Comparison of ENCODE assay signal across 9 cellular contexts in the genomic region with DNA sequence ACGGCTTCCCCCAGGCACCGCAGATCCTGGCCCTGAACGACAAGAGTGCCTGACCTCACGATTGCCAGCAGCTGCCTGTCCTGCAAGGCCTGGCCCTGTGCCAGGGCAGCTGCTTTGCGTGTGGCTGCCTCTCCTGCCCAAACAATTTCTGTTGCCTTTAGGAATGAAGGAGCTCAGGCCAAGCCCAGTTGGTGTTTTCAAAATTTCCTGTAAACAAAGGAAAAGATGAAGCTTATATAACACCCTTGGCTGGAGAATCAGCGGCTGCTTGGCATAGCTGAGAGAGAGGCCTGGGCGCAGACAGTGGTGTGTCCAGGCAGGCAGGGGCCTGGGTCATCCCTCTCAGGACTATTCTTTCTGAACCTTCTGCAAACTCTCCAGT. TPM values are rescaled to one million over a fixed set of nuclear protein-coding genes. Genes with fewer than 3 reads are reported as not detected.
DNase-seq lines count a peak whose midpoint lies in the region; ATAC-seq, FAIRE-seq and TF ChIP-seq lines count a peak whose summit lies in the region.
"Had no signal": no experiment of that assay in that cellular context is flagged by ENCODE, and none has a peak within 500 bp of the region (broad histone marks: within the 10 kb centered on the region; RNA-seq: fewer than 3 reads in every experiment).

No MANE protein-coding gene starts in this region.

- POLR2A ChIA-PET in A549 (lab: Yijun Ruan, JAX): interaction anchor here (0.5 to 3.0 kb wide), 5 partner anchors 15 to 282 kb away, joined by 3 to 18 read pairs (median 4); a partner anchor contains a TSS

- TF ChIP-seq POLR2A in A549 (IDR thresholded peaks at IDR 0.05; ENCODE audit: low read length): no peak

- TF ChIP-seq CTCF in A549 (IDR thresholded peaks at IDR 0.05) (no peak), thoracic aorta (IDR thresholded peaks at IDR 0.05) (no peak)

- CTCF ChIA-PET in A549 (lab: Yijun Ruan, JAX): interaction anchor here (0.6 to 11.1 kb wide), 20 partner anchors 9 to 366 kb away, joined by 3 to 115 read pairs (median 4); a partner anchor contains a TSS

- FAIRE-seq in A549 (lab: Jason Lieb, UNC): no peak

- no peak for TF ChIP-seq RAD21 in A549 (conservative IDR thresholded peaks at IDR 0.05 in 1 of 2, IDR thresholded peaks at IDR 0.05 in 1 of 2)

- H3K27me3 ChIP-seq in thoracic aorta (replicated peaks; ENCODE audit: insufficient read depth): no peaks in the 10 kb centered on the region

- H3K4me2 ChIP-seq in A549: peak overlapping the region; percentile 44

- TF ChIP-seq EP300 in A549 (IDR thresholded peaks at IDR 0.05): no peak

- DNase-seq in A549 (ENCODE audit: low read depth in 1 of 2, low spot score in 1 of 2) (peak in 1 of 2 experiments; percentile 69), NCI-H1105 treated with DMSO at 0.1 percent for 48 hours (lab: John Stamatoyannopoulos, UW) (peak; percentile 97), brain pericyte (ENCODE audit: low read depth, low spot score) (peak; percentile 65), kidney tubule cell (ENCODE audit: low spot score) (peak; percentile 44), thoracic aorta (ENCODE audit: low spot score) (peak; percentile 40)

- no peaks in the 10 kb centered on the region for H3K36me3 ChIP-seq in thoracic aorta

- H3K4me3 ChIP-seq in A549 (no peak overlapping the region), thoracic aorta (no peak overlapping the region)

- H3K9me3 ChIP-seq in A549 (no peaks in the 10 kb centered on the region), thoracic aorta (no peaks in the 10 kb centered on the region)

- ATAC-seq in A549 (peak; percentile 52 to 54; a peak in 5 of 6 replicates), thoracic aorta (ENCODE audit: insufficient number of reproducible peaks, low FRiP score, low read depth) (peak; percentile 37), GM21825 (IDR thresholded peaks at IDR 0.05; ENCODE audit: unreplicated experiment) (no peak), HG03354 (IDR thresholded peaks at IDR 0.05; ENCODE audit: poor library complexity, severe bottlenecking, unreplicated experiment) (no peak), GM21619 (IDR thresholded peaks at IDR 0.05; ENCODE audit: unreplicated experiment) (no peak)

- peak overlapping the region; percentile 67 to 82 for H3K27ac ChIP-seq in A549
- H3K27ac ChIP-seq in thoracic aorta: peak overlapping the region; percentile 78 to 84

- 24% methylated on average over 6 of the region's 7 CpGs for WGBS in A549 (ENCODE audit: missing lambda C conversion rate)

- peaks cover 35% of the 10 kb centered on the region for H3K4me1 ChIP-seq in A549
- peaks cover 20 to 44% of the 10 kb centered on the region in 2 donors for H3K4me1 ChIP-seq in thoracic aorta (ENCODE audit: control insufficient read depth in 1 of 2, low read depth in 2 of 2)

TF ChIP-seq in A549, 52 proteins besides CTCF, POLR2A, EP300 and RAD21:
- TF ChIP-seq CBX2 (IDR thresholded peaks at IDR 0.05; ENCODE audit: borderline replicate concordance, low read depth) (no peak), CEBPB (IDR thresholded peaks at IDR 0.05) (no peak), JUN (IDR thresholded peaks at IDR 0.05) (0 out of 5 replicates have a peak, but pooled peaks of 1 of the 2 experiments have one; percentile 29), JUNB (IDR thresholded peaks at IDR 0.05) (no peak)
- TF ChIP-seq, protein P1, sequence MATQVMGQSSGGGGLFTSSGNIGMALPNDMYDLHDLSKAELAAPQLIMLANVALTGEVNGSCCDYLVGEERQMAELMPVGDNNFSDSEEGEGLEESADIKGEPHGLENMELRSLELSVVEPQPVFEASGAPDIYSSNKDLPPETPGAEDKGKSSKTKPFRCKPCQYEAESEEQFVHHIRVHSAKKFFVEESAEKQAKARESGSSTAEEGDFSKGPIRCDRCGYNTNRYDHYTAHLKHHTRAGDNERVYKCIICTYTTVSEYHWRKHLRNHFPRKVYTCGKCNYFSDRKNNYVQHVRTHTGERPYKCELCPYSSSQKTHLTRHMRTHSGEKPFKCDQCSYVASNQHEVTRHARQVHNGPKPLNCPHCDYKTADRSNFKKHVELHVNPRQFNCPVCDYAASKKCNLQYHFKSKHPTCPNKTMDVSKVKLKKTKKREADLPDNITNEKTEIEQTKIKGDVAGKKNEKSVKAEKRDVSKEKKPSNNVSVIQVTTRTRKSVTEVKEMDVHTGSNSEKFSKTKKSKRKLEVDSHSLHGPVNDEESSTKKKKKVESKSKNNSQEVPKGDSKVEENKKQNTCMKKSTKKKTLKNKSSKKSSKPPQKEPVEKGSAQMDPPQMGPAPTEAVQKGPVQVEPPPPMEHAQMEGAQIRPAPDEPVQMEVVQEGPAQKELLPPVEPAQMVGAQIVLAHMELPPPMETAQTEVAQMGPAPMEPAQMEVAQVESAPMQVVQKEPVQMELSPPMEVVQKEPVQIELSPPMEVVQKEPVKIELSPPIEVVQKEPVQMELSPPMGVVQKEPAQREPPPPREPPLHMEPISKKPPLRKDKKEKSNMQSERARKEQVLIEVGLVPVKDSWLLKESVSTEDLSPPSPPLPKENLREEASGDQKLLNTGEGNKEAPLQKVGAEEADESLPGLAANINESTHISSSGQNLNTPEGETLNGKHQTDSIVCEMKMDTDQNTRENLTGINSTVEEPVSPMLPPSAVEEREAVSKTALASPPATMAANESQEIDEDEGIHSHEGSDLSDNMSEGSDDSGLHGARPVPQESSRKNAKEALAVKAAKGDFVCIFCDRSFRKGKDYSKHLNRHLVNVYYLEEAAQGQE (IDR thresholded peaks at IDR 0.05): no peak
- TF ChIP-seq, protein P2, sequence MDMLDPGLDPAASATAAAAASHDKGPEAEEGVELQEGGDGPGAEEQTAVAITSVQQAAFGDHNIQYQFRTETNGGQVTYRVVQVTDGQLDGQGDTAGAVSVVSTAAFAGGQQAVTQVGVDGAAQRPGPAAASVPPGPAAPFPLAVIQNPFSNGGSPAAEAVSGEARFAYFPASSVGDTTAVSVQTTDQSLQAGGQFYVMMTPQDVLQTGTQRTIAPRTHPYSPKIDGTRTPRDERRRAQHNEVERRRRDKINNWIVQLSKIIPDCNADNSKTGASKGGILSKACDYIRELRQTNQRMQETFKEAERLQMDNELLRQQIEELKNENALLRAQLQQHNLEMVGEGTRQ (IDR thresholded peaks at IDR 0.05): no peak

RNA-seq across cellular contexts. Expression of a gene that starts 11.7 kb away (rescaled TPM):
- polyA plus RNA-seq in A549 (2011; rRNA removed): 0.07 and 0.13 TPM in 2 replicates
- 0.04 and 0.05 TPM in 2 replicates for polyA plus RNA-seq in A549 (2012; cell fraction: cytosol; rRNA removed)
- polyA plus RNA-seq in A549 (2012; cell fraction: nucleus; rRNA removed): 0.26 and 0.44 TPM in 2 replicates
- polyA plus RNA-seq in A549 (2017; fragmentation: RNase III; extraction: RNeasy Plus Mini Kit Qiagen cat#74134 plus additional on column Dnase treatment): 0.16 to 0.27 TPM (median 0.22 TPM) in 3 replicates
- 0.15 and 0.21 TPM in 2 replicates for polyA minus RNA-seq in A549 (2011; rRNA and poly(A)+ RNA removed)
- total RNA-seq in thoracic aorta: not detected
- total RNA-seq: T-helper 2 cell treated with Interferon-gamma antibody and Interleukin-4, amounts not matched to agents 100 ng/mL and 5 ng/mL, for 36 hours had no signal

RNA-seq across cellular contexts. Expression of a gene that starts 20.0 kb away (rescaled TPM):
- polyA plus RNA-seq in A549 (2011; rRNA removed) (1,190 and 1,547 TPM in 2 replicates), A549 (2017; fragmentation: RNase III; extraction: RNeasy Plus Mini Kit Qiagen cat#74134 plus additional on column Dnase treatment) (833 to 1,094 TPM (median 959 TPM) in 3 replicates)
- 723 and 1,237 TPM in 2 replicates for polyA plus RNA-seq in A549 (2012; cell fraction: cytosol; rRNA removed)
- polyA plus RNA-seq in A549 (2012; cell fraction: nucleus; rRNA removed): 1,160 and 1,222 TPM in 2 replicates
- polyA minus RNA-seq in A549 (2011; rRNA and poly(A)+ RNA removed): 958 and 1,042 TPM in 2 replicates
- 10 to 100 TPM in 1 of 2 donors, 1 to 10 TPM in 1; 3.2 to 21.2 TPM for total RNA-seq in thoracic aorta
- total RNA-seq: T-helper 2 cell treated with Interferon-gamma antibody and Interleukin-4, amounts not matched to agents 100 ng/mL and 5 ng/mL, for 36 hours had no signal

Comparison
In these comparisons a context has a peak if more than half of its experiments do, and no peak if none do; other contexts are left out.
1. ATAC-seq: peak in A549 (2 of 2) and thoracic aorta (single experiment); none in GM21825 (single experiment), HG03354 (single experiment) and GM21619 (single experiment).